20 cellular contexts compared by ENCODE assay signal in the genomic region with DNA sequence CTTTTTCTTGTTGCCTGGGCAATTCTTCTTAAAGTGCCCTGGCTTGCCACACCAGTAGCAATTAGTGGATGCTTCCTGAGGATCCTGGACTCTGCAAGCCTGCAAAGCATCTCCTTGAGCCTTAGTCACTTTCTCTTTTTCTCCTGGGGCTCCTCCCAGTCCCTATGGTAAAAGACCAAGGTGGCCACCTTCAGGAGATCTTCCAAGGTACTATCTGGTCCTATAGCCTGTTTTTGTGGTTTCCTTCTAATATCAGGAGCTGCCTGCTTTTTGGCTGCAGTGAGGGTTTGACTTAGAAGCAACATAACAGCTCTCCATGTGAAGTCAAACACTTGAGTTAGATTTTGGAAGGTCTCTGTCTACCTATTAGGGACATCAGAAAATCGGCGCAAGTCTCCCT. TPM values are rescaled to one million over a fixed set of nuclear protein-coding genes. Genes with fewer than 3 reads are reported as not detected.
DNase-seq lines count a peak whose midpoint lies in the region; ATAC-seq, FAIRE-seq and TF ChIP-seq lines count a peak whose summit lies in the region.
"Had no signal": no experiment of that assay in that cellular context is flagged by ENCODE, and none has a peak within 500 bp of the region (broad histone marks: within the 10 kb centered on the region; RNA-seq: fewer than 3 reads in every experiment).

No MANE protein-coding gene starts in this region.

- H3K9me3 ChIP-seq in body of pancreas (no peaks in the 10 kb centered on the region), mesenchymal stem cell (ENCODE audit: control insufficient read depth, low read length) (no peaks in the 10 kb centered on the region), small intestine (ENCODE audit: control insufficient read depth, low read depth) (no peaks in the 10 kb centered on the region), upper lobe of right lung (no peaks in the 10 kb centered on the region)

- TF ChIP-seq CTCF in activated CD8-positive, alpha-beta T cell treated with anti-CD3 and anti-CD28 coated beads for 36 hours (IDR thresholded peaks at IDR 0.05): no peak
- TF ChIP-seq CTCF in body of pancreas (IDR thresholded peaks at IDR 0.05) (no peak), RWPE1 (conservative IDR thresholded peaks at IDR 0.05; ENCODE audit: low read depth) (no peak), upper lobe of right lung (IDR thresholded peaks at IDR 0.05) (no peak)

- peaks cover 19% of the 10 kb centered on the region for H3K4me1 Mint-ChIP-seq in activated CD8-positive, alpha-beta T cell treated with anti-CD3 and anti-CD28 coated beads, Interleukin-2, amount 10 ng/mL, durations not matched to agents 7 days and 5 days (ENCODE audit: low read depth)
- peaks cover 7% of the 10 kb centered on the region for H3K4me1 Mint-ChIP-seq in activated CD8-positive, alpha-beta T cell treated with anti-CD3 and anti-CD28 coated beads for 36 hours (ENCODE audit: low read depth)

- no peak overlapping the region for H4K8ac ChIP-seq in mesenchymal stem cell (ENCODE audit: low read length)

- no peak overlapping the region for H3K4me3 Mint-ChIP-seq in activated CD8-positive, alpha-beta T cell treated with anti-CD3 and anti-CD28 coated beads, Interleukin-2, amount 10 ng/mL, durations not matched to agents 7 days and 5 days
- no peak overlapping the region for H3K4me3 Mint-ChIP-seq in activated CD8-positive, alpha-beta T cell treated with anti-CD3 and anti-CD28 coated beads for 36 hours
- H3K4me3 Mint-ChIP-seq: CD4-positive, alpha-beta memory T cell; HFFc6 had no signal

- CTCF ChIA-PET in activated CD8-positive, alpha-beta T cell treated with anti-CD3 and anti-CD28 coated beads, Interleukin-2, amount 10 ng/mL, durations not matched to agents 7 days and 5 days (lab: Charles Lee): interaction anchor here (0.9 to 2.0 kb wide), 3 partner anchors 16 to 71 kb away, joined by 3 to 10 read pairs (median 3); no protein-coding TSS in a partner anchor
- CTCF ChIA-PET in activated CD8-positive, alpha-beta T cell treated with anti-CD3 and anti-CD28 coated beads for 36 hours (lab: Charles Lee): interaction anchor here (0.6 to 2.6 kb wide), 3 partner anchors 20 to 71 kb away, joined by 3 to 12 read pairs (median 3); no protein-coding TSS in a partner anchor
- CTCF ChIA-PET in RWPE1 (lab: Yijun Ruan, JAX): interaction anchor here (1.6 kb wide), 1 partner anchor 72 kb away, joined by 6 read pairs; no protein-coding TSS in a partner anchor

- TF ChIP-seq POLR2A in body of pancreas (IDR thresholded peaks at IDR 0.05): no peak

- peak overlapping the region; percentile 0 for H3K27ac Mint-ChIP-seq in activated CD8-positive, alpha-beta T cell treated with anti-CD3 and anti-CD28 coated beads, Interleukin-2, amount 10 ng/mL, durations not matched to agents 7 days and 5 days
- H3K27ac Mint-ChIP-seq in activated CD8-positive, alpha-beta T cell treated with anti-CD3 and anti-CD28 coated beads for 36 hours: no peak overlapping the region
- H3K27ac Mint-ChIP-seq: CD4-positive, alpha-beta memory T cell; HFFc6 had no signal

- no peak for DNase-seq in activated CD8-positive, alpha-beta T cell treated with anti-CD3 and anti-CD28 coated beads, Interleukin-2, amount 10 ng/mL, durations not matched to agents 7 days and 5 days
- no peak for DNase-seq in activated CD8-positive, alpha-beta T cell treated with anti-CD3 and anti-CD28 coated beads for 36 hours
- DNase-seq in body of pancreas: no peak
- no peak for DNase-seq in mesenchymal stem cell
- DNase-seq in small intestine: peak; percentile 50
- DNase-seq in RWPE1 (ENCODE audit: low spot score): no peak
- no peak for DNase-seq in upper lobe of right lung
- DNase-seq: 8988T; CD4-positive, alpha-beta memory T cell; DMS79 treated with DMSO at 0.1 percent for 48 hours; HFFc6; KBM-7; NCI-H1048; NCI-H1436 treated with DMSO at 0.1 percent for 48 hours; NCI-H2081; NCI-H510A; NCI-H774 had no signal

- H3K79me1 ChIP-seq in mesenchymal stem cell (replicated peaks; ENCODE audit: low read length, poor library complexity, severe bottlenecking): peaks cover 24% of the 10 kb centered on the region

- H3K14ac ChIP-seq in mesenchymal stem cell (ENCODE audit: low read length in 2 of 2): no peak overlapping the region

- no peak overlapping the region for H3K23ac ChIP-seq in mesenchymal stem cell (ENCODE audit: low read length in 2 of 2)

- no peak for ATAC-seq in activated CD8-positive, alpha-beta T cell treated with anti-CD3 and anti-CD28 coated beads, Interleukin-2, amount 10 ng/mL, durations not matched to agents 7 days and 5 days
- ATAC-seq in activated CD8-positive, alpha-beta T cell treated with anti-CD3 and anti-CD28 coated beads for 36 hours: no peak
- ATAC-seq in body of pancreas (no peak), GM19455 (IDR thresholded peaks at IDR 0.05; ENCODE audit: unreplicated experiment) (no peak), upper lobe of right lung (no peak)

- H3K27ac ChIP-seq in body of pancreas: peak overlapping the region in 3 of 4 donors; percentile 74 to 80 (median 79)
- H3K27ac ChIP-seq in mesenchymal stem cell (ENCODE audit: low read length, poor library complexity, severe bottlenecking): peak overlapping the region; percentile 18
- peak overlapping the region in 1 of 2 donors; percentile 5 for H3K27ac ChIP-seq in small intestine (ENCODE audit: low read depth in 1 of 2, low read length in 1 of 2)
- H3K27ac ChIP-seq in RWPE1: no peak overlapping the region
- no peak overlapping the region for H3K27ac ChIP-seq in upper lobe of right lung

- no peak overlapping the region for H2AK5ac ChIP-seq in mesenchymal stem cell (ENCODE audit: low read length, severe bottlenecking)

- H2BK120ac ChIP-seq in mesenchymal stem cell (ENCODE audit: low read depth, low read length): no peak overlapping the region

- no peak overlapping the region for H2BK5ac ChIP-seq in mesenchymal stem cell (ENCODE audit: low read depth, low read length, poor library complexity, severe bottlenecking)

- H3K4me3 ChIP-seq in body of pancreas: no peak overlapping the region
- no peak overlapping the region for H3K4me3 ChIP-seq in mesenchymal stem cell (ENCODE audit: insufficient read depth in 1 of 2, low read depth in 1 of 2, low read length in 2 of 2)
- no peak overlapping the region for H3K4me3 ChIP-seq in small intestine (ENCODE audit: low read depth in 1 of 2, low read length in 2 of 2)
- H3K4me3 ChIP-seq in upper lobe of right lung: no peak overlapping the region

- POLR2A ChIA-PET in activated CD8-positive, alpha-beta T cell treated with anti-CD3 and anti-CD28 coated beads, Interleukin-2, amount 10 ng/mL, durations not matched to agents 7 days and 5 days (lab: Charles Lee): interaction anchor here (0.7 kb wide), 1 partner anchor 13 kb away, joined by 3 read pairs; no protein-coding TSS in a partner anchor
- POLR2A ChIA-PET in activated CD8-positive, alpha-beta T cell treated with anti-CD3 and anti-CD28 coated beads for 36 hours (lab: Charles Lee): interaction anchor here (0.9 kb wide), 1 partner anchor 254 kb away, joined by 3 read pairs; no protein-coding TSS in a partner anchor
- POLR2A ChIA-PET in RWPE1 (lab: Yijun Ruan, JAX; ENCODE audit: low non-redundant PET): no interaction called here

- peaks cover 3% of the 10 kb centered on the region for H3K36me3 Mint-ChIP-seq in activated CD8-positive, alpha-beta T cell treated with anti-CD3 and anti-CD28 coated beads, Interleukin-2, amount 10 ng/mL, durations not matched to agents 7 days and 5 days (ENCODE audit: low read depth)
- H3K36me3 Mint-ChIP-seq in activated CD8-positive, alpha-beta T cell treated with anti-CD3 and anti-CD28 coated beads for 36 hours (ENCODE audit: low read depth): no peaks in the 10 kb centered on the region
- H3K36me3 Mint-ChIP-seq: CD4-positive, alpha-beta memory T cell had no signal

- H3K9ac ChIP-seq in mesenchymal stem cell (ENCODE audit: low read length): no peak overlapping the region

- H3K4me1 ChIP-seq in body of pancreas: peaks cover 53% of the 10 kb centered on the region
- peaks cover 18% of the 10 kb centered on the region for H3K4me1 ChIP-seq in mesenchymal stem cell (ENCODE audit: control insufficient read depth, insufficient read depth, low read depth, low read length)
- H3K4me1 ChIP-seq in small intestine (ENCODE audit: control insufficient read depth in 2 of 2, insufficient read depth in 1 of 2, low read depth in 1 of 2, low read length in 1 of 2): peaks cover 8 to 12% of the 10 kb centered on the region in 2 donors
- peaks cover 11% of the 10 kb centered on the region for H3K4me1 ChIP-seq in upper lobe of right lung

- H3K36me3 ChIP-seq in body of pancreas (replicated peaks in 1 of 2; ENCODE audit: insufficient read depth in 1 of 2, low read depth in 2 of 2) (no peaks in the 10 kb centered on the region), mesenchymal stem cell (ENCODE audit: control insufficient read depth in 1 of 2, insufficient read depth in 2 of 2, low read depth in 1 of 2, low read length in 2 of 2) (peaks cover 16 to 53% of the 10 kb centered on the region in 2 experiments), small intestine (ENCODE audit: control insufficient read depth in 2 of 2, insufficient read depth in 2 of 2, low read length in 2 of 2) (peaks cover 3 to 8% of the 10 kb centered on the region in 2 donors), upper lobe of right lung (no peaks in the 10 kb centered on the region)

- H3K27me3 Mint-ChIP-seq in activated CD8-positive, alpha-beta T cell treated with anti-CD3 and anti-CD28 coated beads, Interleukin-2, amount 10 ng/mL, durations not matched to agents 7 days and 5 days (ENCODE audit: low read depth): peaks cover 2% of the 10 kb centered on the region
- H3K27me3 Mint-ChIP-seq in activated CD8-positive, alpha-beta T cell treated with anti-CD3 and anti-CD28 coated beads for 36 hours: peaks cover 4% of the 10 kb centered on the region
- H3K27me3 Mint-ChIP-seq: CD4-positive, alpha-beta memory T cell had no signal

- no peak overlapping the region for H3K18ac ChIP-seq in mesenchymal stem cell (ENCODE audit: low read depth in 1 of 2, low read length in 2 of 2)

- H2BK15ac ChIP-seq in mesenchymal stem cell (ENCODE audit: low read depth, poor library complexity, severe bottlenecking): no peak overlapping the region

- H3K4me2 ChIP-seq in mesenchymal stem cell (ENCODE audit: low read length, poor library complexity, severe bottlenecking): peak overlapping the region; percentile 5

- no peaks in the 10 kb centered on the region for H3K9me3 Mint-ChIP-seq in activated CD8-positive, alpha-beta T cell treated with anti-CD3 and anti-CD28 coated beads, Interleukin-2, amount 10 ng/mL, durations not matched to agents 7 days and 5 days (ENCODE audit: insufficient read depth)
- no peaks in the 10 kb centered on the region for H3K9me3 Mint-ChIP-seq in activated CD8-positive, alpha-beta T cell treated with anti-CD3 and anti-CD28 coated beads for 36 hours
- H3K9me3 Mint-ChIP-seq: CD4-positive, alpha-beta memory T cell; HFFc6 had no signal

- H3K27me3 ChIP-seq in body of pancreas: no peaks in the 10 kb centered on the region
- H3K27me3 ChIP-seq in mesenchymal stem cell (ENCODE audit: control insufficient read depth in 1 of 2, insufficient read depth in 1 of 2, low read length in 2 of 2): no peaks in the 10 kb centered on the region
- H3K27me3 ChIP-seq in small intestine (ENCODE audit: control insufficient read depth in 2 of 2, insufficient read depth in 2 of 2, low read length in 2 of 2): no peaks in the 10 kb centered on the region
- H3K27me3 ChIP-seq in upper lobe of right lung: no peaks in the 10 kb centered on the region

- 86 to 91% methylated on average over 2 of the region's 2 CpGs for WGBS in body of pancreas, 2 donors
- WGBS in mesenchymal stem cell: 100% methylated on average over 2 of the region's 2 CpGs
- WGBS in small intestine, 3 donors: 90 to 97% (median 92%) methylated on average over 2 of the region's 2 CpGs

- intact Hi-C loops in activated CD8-positive, alpha-beta T cell treated with anti-CD3 and anti-CD28 coated beads for 36 hours (cut with micrococcal nuclease): no loop called here
- intact Hi-C loops in body of pancreas (cut with DNase I): no loop called here
- intact Hi-C loops in upper lobe of right lung (cut with DNase I): no loop called here

- H2AFZ ChIP-seq in mesenchymal stem cell (ENCODE audit: low read depth, low read length): no peak overlapping the region

- no peak overlapping the region for H4K91ac ChIP-seq in mesenchymal stem cell (ENCODE audit: low read length)

- no peak for FAIRE-seq in small intestine (lab: Jason Lieb, UNC)
- FAIRE-seq: D721Med, H1 had no signal

- no peak overlapping the region for H2BK12ac ChIP-seq in mesenchymal stem cell (ENCODE audit: low read length in 2 of 2)

- no peak overlapping the region for H3K4ac ChIP-seq in mesenchymal stem cell (ENCODE audit: low read depth in 1 of 2, low read length in 2 of 2)

RNA-seq across cellular contexts. Expression of a gene that starts 33.3 kb away (rescaled TPM):
- 10 to 100 TPM; 25.4 to 31.6 TPM for total RNA-seq in activated CD8-positive, alpha-beta T cell treated with anti-CD3 and anti-CD28 coated beads, Interleukin-2, amount 10 ng/mL, durations not matched to agents 7 days and 5 days
- total RNA-seq in activated CD8-positive, alpha-beta T cell treated with anti-CD3 and anti-CD28 coated beads for 36 hours: 10 to 100 TPM; 18.1 to 20.4 TPM
- 10 to 100 TPM; 16.1 to 31.6 TPM for total RNA-seq in body of pancreas
- polyA plus RNA-seq in mesenchymal stem cell (2013, experiment 1 of 2): 9.3 TPM
- 8.6 TPM for polyA plus RNA-seq in mesenchymal stem cell (2013, experiment 2 of 2)
- polyA plus RNA-seq in small intestine: 10 to 100 TPM; 13.6 to 18.1 (median 17.3) TPM
- 11.9 TPM for total RNA-seq in upper lobe of right lung

RNA-seq across cellular contexts. Expression of a gene that starts 54.3 kb away (rescaled TPM):
- total RNA-seq in activated CD8-positive, alpha-beta T cell treated with anti-CD3 and anti-CD28 coated beads, Interleukin-2, amount 10 ng/mL, durations not matched to agents 7 days and 5 days: 10 to 100 TPM; 53.5 to 59.5 TPM
- total RNA-seq in activated CD8-positive, alpha-beta T cell treated with anti-CD3 and anti-CD28 coated beads for 36 hours: 10 to 100 TPM; 14.6 to 17.5 TPM
- total RNA-seq in body of pancreas: 100 to 1,000 TPM; 382 to 399 TPM
- polyA plus RNA-seq in mesenchymal stem cell (2013, experiment 1 of 2): 99.3 TPM
- 95.9 TPM for polyA plus RNA-seq in mesenchymal stem cell (2013, experiment 2 of 2)
- polyA plus RNA-seq in small intestine: 100 to 1,000 TPM; 289 to 317 (median 309) TPM
- 181 TPM for total RNA-seq in upper lobe of right lung

Comparison
In these comparisons a context has a peak if more than half of its experiments do, and no peak if none do; other contexts are left out.
1. H3K27ac ChIP-seq: peak in body of pancreas (3 of 4) and mesenchymal stem cell (single experiment); none in RWPE1 (single experiment) and upper lobe of right lung (single experiment).